ENCODE assay signal across 1 cellular context in the genomic region with DNA sequence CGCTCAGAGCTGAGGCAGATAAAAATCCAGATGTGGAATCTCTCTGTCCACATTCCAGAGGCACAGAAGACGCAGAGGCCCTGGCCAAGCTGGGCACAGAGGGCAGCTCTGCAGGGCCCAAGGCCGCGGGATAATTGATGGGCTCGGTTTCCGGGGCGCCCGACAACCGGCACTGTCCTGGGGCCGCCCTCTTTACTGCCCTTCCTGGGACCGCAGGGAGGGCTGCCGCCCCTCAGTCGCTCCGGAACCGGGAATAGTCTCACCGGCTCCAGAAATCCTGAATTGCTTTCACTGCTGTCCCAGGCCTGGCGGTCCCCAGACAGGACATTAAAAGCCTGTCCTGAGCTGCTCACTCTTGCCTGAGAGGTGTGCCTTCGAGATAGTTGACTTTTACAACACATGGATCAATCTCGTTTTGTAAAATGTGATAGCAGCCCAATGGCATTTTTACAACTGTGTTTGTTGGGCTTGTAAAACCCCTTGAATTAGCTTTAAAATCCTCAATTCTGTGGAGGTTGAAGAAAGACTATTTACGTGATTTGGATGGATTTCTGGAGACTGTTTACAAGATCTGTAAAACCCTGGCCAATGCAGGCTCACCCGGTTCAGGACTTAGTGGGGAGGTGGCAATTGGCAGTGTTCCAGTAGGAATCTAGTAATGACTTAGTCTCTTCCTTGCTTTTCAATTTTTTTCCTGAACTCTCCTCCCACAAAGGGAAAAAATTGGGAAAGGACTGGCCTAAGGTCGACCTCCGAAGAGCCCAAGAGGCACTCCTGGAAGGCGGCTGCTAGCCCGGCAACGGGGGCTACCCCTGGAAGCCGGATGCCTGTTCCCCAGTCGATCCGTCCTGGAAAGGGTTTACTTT.
TF ChIP-seq lines count a peak whose summit lies in the region.

No MANE protein-coding gene starts in this region.

TF ChIP-seq in WTC11, 78 proteins besides CTCF, POLR2A, EP300 and RAD21 (continued from another document):
- TF ChIP-seq, protein P1, sequence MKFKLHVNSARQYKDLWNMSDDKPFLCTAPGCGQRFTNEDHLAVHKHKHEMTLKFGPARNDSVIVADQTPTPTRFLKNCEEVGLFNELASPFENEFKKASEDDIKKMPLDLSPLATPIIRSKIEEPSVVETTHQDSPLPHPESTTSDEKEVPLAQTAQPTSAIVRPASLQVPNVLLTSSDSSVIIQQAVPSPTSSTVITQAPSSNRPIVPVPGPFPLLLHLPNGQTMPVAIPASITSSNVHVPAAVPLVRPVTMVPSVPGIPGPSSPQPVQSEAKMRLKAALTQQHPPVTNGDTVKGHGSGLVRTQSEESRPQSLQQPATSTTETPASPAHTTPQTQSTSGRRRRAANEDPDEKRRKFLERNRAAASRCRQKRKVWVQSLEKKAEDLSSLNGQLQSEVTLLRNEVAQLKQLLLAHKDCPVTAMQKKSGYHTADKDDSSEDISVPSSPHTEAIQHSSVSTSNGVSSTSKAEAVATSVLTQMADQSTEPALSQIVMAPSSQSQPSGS (CRISPR knock-in tag; IDR thresholded peaks at IDR 0.05; ENCODE audit: borderline replicate concordance, low read depth) = no peak
- TF ChIP-seq ZBTB21 (CRISPR knock-in tag; IDR thresholded peaks at IDR 0.05; ENCODE audit: borderline replicate concordance) = no peak
- TF ChIP-seq MYBL2 (CRISPR knock-in tag; IDR thresholded peaks at IDR 0.05) = no peak
- no peak for TF ChIP-seq RORB (CRISPR knock-in tag; IDR thresholded peaks at IDR 0.05)
